ENCODE assay signal across 21 cellular contexts in genomic region chr2:189285351-189285750, GRCh38.
DNase-seq lines count a peak whose midpoint lies in the region; ATAC-seq and TF ChIP-seq lines count a peak whose summit lies in the region.
"Had no signal": no experiment of that assay in that cellular context is flagged by ENCODE, and none has a peak within 500 bp of the region (broad histone marks: within the 10 kb centered on the region; RNA-seq: fewer than 3 reads in every experiment).

No MANE protein-coding gene starts in this region.

- DNase-seq in NCI-H2227 (lab: John Stamatoyannopoulos, UW; ENCODE audit: unreplicated experiment) = peak; percentile 16
- no peak for DNase-seq in NCI-H2227 treated with DMSO at 0.1 percent for 48 hours (lab: John Stamatoyannopoulos, UW)
- peak; percentile 38 for DNase-seq in IMR-90
- peak; percentile 34 for DNase-seq in brain microvascular endothelial cell
- no peak for DNase-seq in sigmoid colon
- DNase-seq in natural killer cell treated with Interleukin-12 subunit alpha and Interleukin-12 subunit beta and Interleukin-15 and Interleukin-18, amount 100 ng/mL, for 72 hours (ENCODE audit: low spot score) = no peak
- no peak for DNase-seq in DMS53 treated with DMSO at 0.1 percent for 48 hours (lab: John Stamatoyannopoulos, UW; ENCODE audit: unreplicated experiment)
- DNase-seq: body of pancreas; CD4-positive, CD25-positive, alpha-beta regulatory T cell; DMS53; gastrocnemius medialis; KG1; NCI-H2171 treated with DMSO at 0.1 percent for 48 hours; posterior cingulate gyrus; stimulated activated CD4-positive, alpha-beta T cell treated with anti-CD3 and anti-CD28 coated beads, Interleukin-12 subunit alpha, Interleukin-12 subunit beta, amount 100 ng/mL, for 4 hours; T-cell had no signal

- no TSS peak for BruUV-seq in IMR-90 (replicated peaks; lab: Mats Ljungman, UMichigan)

- H3K79me1 ChIP-seq in IMR-90 (ENCODE audit: low read depth in 1 of 2, low read length in 2 of 2) = peaks cover 3 to 15% of the 10 kb centered on the region in 2 experiments; a peak in 3 of 4 replicates

- peak overlapping the region; percentile 48 to 89 for H4K8ac ChIP-seq in IMR-90 (ENCODE audit: low read depth in 2 of 2, low read length in 2 of 2)

- H3K27ac Mint-ChIP-seq in natural killer cell treated with Interleukin-12 subunit alpha and Interleukin-12 subunit beta and Interleukin-15 and Interleukin-18, amount 100 ng/mL, for 72 hours = no peak overlapping the region
- H3K27ac Mint-ChIP-seq: CD4-positive, CD25-positive, alpha-beta regulatory T cell; dendritic cell treated with granulocyte-macrophage colony-stimulating factor and Interleukin-4, amounts not matched to agents 40 ng/mL and 50 ng/mL, for 4 days; stimulated activated effector memory CD8-positive, alpha-beta T cell treated with anti-CD3 and anti-CD28 coated beads, Interleukin-12 subunit alpha, Interleukin-12 subunit beta, amount 100 ng/mL, for 72 hours; T-cell; type B pancreatic cell had no signal

- H4K20me1 ChIP-seq in IMR-90 (ENCODE audit: insufficient read depth, low read length) = no peaks in the 10 kb centered on the region

- in situ Hi-C loops in IMR-90 (cut with MboI; ENCODE audit: low sequenced_read_pairs) (loop anchor here (10.0 kb wide), 2 partner anchors 111 to 181 kb away; partner anchors contain the start of gene COL5A2), brain microvascular endothelial cell (cut with HindIII; ENCODE audit: low pct_ligation_motif_present, low sequenced_read_pairs) (no loop called here)

- H3K4me2 ChIP-seq in IMR-90 (ENCODE audit: low read depth, low read length) = peak overlapping the region; percentile 44; the same call in 1 of the 2 replicates

- H2AK5ac ChIP-seq in IMR-90 (ENCODE audit: low read depth, low read length) = peak overlapping the region; percentile 92

- H3K14ac ChIP-seq in IMR-90 (replicated peaks; ENCODE audit: low read depth, low read length) = peak overlapping the region; percentile 87

- peak overlapping the region; percentile 95 for H2BK15ac ChIP-seq in IMR-90 (ENCODE audit: low read depth, low read length)

- no peaks in the 10 kb centered on the region for H3K27me3 Mint-ChIP-seq in natural killer cell treated with Interleukin-12 subunit alpha and Interleukin-12 subunit beta and Interleukin-15 and Interleukin-18, amount 100 ng/mL, for 72 hours
- H3K27me3 Mint-ChIP-seq: CD4-positive, CD25-positive, alpha-beta regulatory T cell; dendritic cell treated with granulocyte-macrophage colony-stimulating factor and Interleukin-4, amounts not matched to agents 40 ng/mL and 50 ng/mL, for 4 days; T-cell; type B pancreatic cell had no signal

- dilution Hi-C loops in IMR-90 (cut with HindIII; ENCODE audit: low sequenced_read_pairs, unreplicated experiment) = no loop called here

- intact Hi-C loops in IMR-90 (cut with micrococcal nuclease) (loop anchor here (5.0 kb wide), 3 partner anchors 123 to 763 kb away; no protein-coding TSS in a partner anchor), sigmoid colon (cut with DNase I) (loop anchor here (5.0 kb wide), 3 partner anchors 108 to 168 kb away; partner anchors contain the start of gene COL5A2)

- peak overlapping the region; percentile 97 for H2BK5ac ChIP-seq in IMR-90 (ENCODE audit: low read depth, low read length, poor library complexity, severe bottlenecking)

- peaks cover 10% of the 10 kb centered on the region for H3K9me3 Mint-ChIP-seq in natural killer cell treated with Interleukin-12 subunit alpha and Interleukin-12 subunit beta and Interleukin-15 and Interleukin-18, amount 100 ng/mL, for 72 hours
- H3K9me3 Mint-ChIP-seq: dendritic cell treated with granulocyte-macrophage colony-stimulating factor and Interleukin-4, amounts not matched to agents 40 ng/mL and 50 ng/mL, for 4 days; T-cell; type B pancreatic cell had no signal

- peak overlapping the region; percentile 93 for H3K4ac ChIP-seq in IMR-90 (ENCODE audit: low read depth, low read length)

- no CpG with 5 or more reads among the region's 2 CpGs for WGBS in IMR-90 (ENCODE audit: extremely low coverage in 2 of 2, insufficient read length in 1 of 2), 2 experiments
- WGBS in sigmoid colon, 2 donors = 71 to 78% methylated on average over 2 of the region's 2 CpGs

- H2AK9ac ChIP-seq in IMR-90 (replicated peaks; ENCODE audit: low read depth, low read length, poor library complexity) = peak overlapping the region; percentile 58

- peak overlapping the region; percentile 95; the same call in 1 of the 2 replicates for H4K5ac ChIP-seq in IMR-90 (ENCODE audit: low read depth, low read length)

- no peaks in the 10 kb centered on the region for H3K4me1 Mint-ChIP-seq in natural killer cell treated with Interleukin-12 subunit alpha and Interleukin-12 subunit beta and Interleukin-15 and Interleukin-18, amount 100 ng/mL, for 72 hours (ENCODE audit: low read depth in 2 of 2)
- H3K4me1 Mint-ChIP-seq: stimulated activated effector memory CD8-positive, alpha-beta T cell treated with anti-CD3 and anti-CD28 coated beads, Interleukin-12 subunit alpha, Interleukin-12 subunit beta, amount 100 ng/mL, for 72 hours had no signal

- no peak overlapping the region for H3K4me3 ChIP-seq in IMR-90 (ENCODE audit: insufficient read depth, low read depth, low read length)
- H3K4me3 ChIP-seq in brain microvascular endothelial cell (ENCODE audit: low read depth, low read length) = no peak overlapping the region
- no peak overlapping the region for H3K4me3 ChIP-seq in sigmoid colon
- H3K4me3 ChIP-seq: body of pancreas, gastrocnemius medialis had no signal

- H3K27ac ChIP-seq in IMR-90 (ENCODE audit: insufficient read depth, low read length) = peak overlapping the region; percentile 88
- H3K27ac ChIP-seq in brain microvascular endothelial cell = peak overlapping the region; percentile 90
- peak overlapping the region in 3 of 4 donors; percentile 44 to 67 (median 50) for H3K27ac ChIP-seq in sigmoid colon
- H3K27ac ChIP-seq: gastrocnemius medialis, VCaP had no signal

- H3K9ac ChIP-seq in IMR-90 (ENCODE audit: low read depth, low read length) = peak overlapping the region; percentile 48; the same call in 1 of the 2 replicates

- peaks cover 3% of the 10 kb centered on the region; the same call in 1 of the 2 replicates for H3K9me3 ChIP-seq in IMR-90 (ENCODE audit: control insufficient read depth, insufficient read depth, low read length)
- peaks cover 0 to 2% (median 0%) of the 10 kb centered on the region in 4 donors for H3K9me3 ChIP-seq in sigmoid colon
- H3K9me3 ChIP-seq: body of pancreas, gastrocnemius medialis had no signal

- TF ChIP-seq CTCF in IMR-90 (conservative IDR thresholded peaks at IDR 0.05; ENCODE audit: low read depth, low read length) = no peak
- no peak for TF ChIP-seq CTCF in brain microvascular endothelial cell (IDR thresholded peaks at IDR 0.05; ENCODE audit: low read depth, low read length, missing control alignments)
- no peak for TF ChIP-seq CTCF in sigmoid colon (IDR thresholded peaks at IDR 0.05)

- TF ChIP-seq RAD21 in IMR-90 (IDR thresholded peaks at IDR 0.05; ENCODE audit: low read length) = no peak

- peak overlapping the region; percentile 96 for H2BK120ac ChIP-seq in IMR-90 (ENCODE audit: low read depth, low read length)

- H3K4me1 ChIP-seq in IMR-90 (ENCODE audit: control insufficient read depth, insufficient read depth, low read length) (peaks cover 16% of the 10 kb centered on the region), sigmoid colon (peaks cover 0 to 34% (median 25%) of the 10 kb centered on the region in 4 donors)
- H3K4me1 ChIP-seq: body of pancreas, gastrocnemius medialis had no signal

- H2BK20ac ChIP-seq in IMR-90 (ENCODE audit: low read depth, low read length) = peak overlapping the region; percentile 92

- no peak overlapping the region for H2AFZ ChIP-seq in IMR-90 (replicated peaks; ENCODE audit: low read length, poor library complexity)

- POLR2A ChIA-PET in IMR-90 (lab: Charles Lee; ENCODE audit: unreplicated experiment) = interaction anchor here (0.6 to 0.7 kb wide), 2 partner anchors 34 to 94 kb away, joined by 3 to 4 read pairs; no protein-coding TSS in a partner anchor

- CTCF ChIA-PET in IMR-90 (lab: Yijun Ruan, JAX) = interaction anchor here (0.7 to 0.9 kb wide), 3 partner anchors 138 to 1890 kb away, joined by 3 to 6 read pairs (median 3); no protein-coding TSS in a partner anchor

- H3K4me3 Mint-ChIP-seq in natural killer cell treated with Interleukin-12 subunit alpha and Interleukin-12 subunit beta and Interleukin-15 and Interleukin-18, amount 100 ng/mL, for 72 hours = no peak overlapping the region
- H3K4me3 Mint-ChIP-seq: CD4-positive, CD25-positive, alpha-beta regulatory T cell; dendritic cell treated with granulocyte-macrophage colony-stimulating factor and Interleukin-4, amounts not matched to agents 40 ng/mL and 50 ng/mL, for 4 days; stimulated activated effector memory CD8-positive, alpha-beta T cell treated with anti-CD3 and anti-CD28 coated beads, Interleukin-12 subunit alpha, Interleukin-12 subunit beta, amount 100 ng/mL, for 72 hours; T-cell; type B pancreatic cell had no signal

- no peak for TF ChIP-seq EP300 in sigmoid colon (IDR thresholded peaks at IDR 0.05)

- H3K36me3 Mint-ChIP-seq in natural killer cell treated with Interleukin-12 subunit alpha and Interleukin-12 subunit beta and Interleukin-15 and Interleukin-18, amount 100 ng/mL, for 72 hours = peaks cover 4% of the 10 kb centered on the region
- H3K36me3 Mint-ChIP-seq: CD4-positive, CD25-positive, alpha-beta regulatory T cell; stimulated activated effector memory CD8-positive, alpha-beta T cell treated with anti-CD3 and anti-CD28 coated beads, Interleukin-12 subunit alpha, Interleukin-12 subunit beta, amount 100 ng/mL, for 72 hours; T-cell; type B pancreatic cell had no signal

- peak overlapping the region; percentile 99 for H3K18ac ChIP-seq in IMR-90 (ENCODE audit: low read depth, low read length)

- H3K56ac ChIP-seq in IMR-90 (ENCODE audit: extremely low read depth, insufficient read depth, low read length) = peak overlapping the region; percentile 73

- H3K36me3 ChIP-seq in IMR-90 (ENCODE audit: control insufficient read depth, insufficient read depth, low read length) (no peaks in the 10 kb centered on the region), brain microvascular endothelial cell (replicated peaks) (no peaks in the 10 kb centered on the region), sigmoid colon (no peaks in the 10 kb centered on the region)
- H3K36me3 ChIP-seq: gastrocnemius medialis had no signal

- peak overlapping the region; percentile 91 for H4K91ac ChIP-seq in IMR-90 (ENCODE audit: insufficient read depth, low read depth, low read length)

- H3K23ac ChIP-seq in IMR-90 (ENCODE audit: low read depth, low read length) = peak overlapping the region; percentile 82

- no peak for TF ChIP-seq POLR2A in IMR-90 (IDR thresholded peaks at IDR 0.05; ENCODE audit: low read depth, low read length)
- TF ChIP-seq POLR2A in sigmoid colon (IDR thresholded peaks at IDR 0.05) = no peak

- ATAC-seq in IMR-90 (ENCODE audit: low read depth) (no peak), HG03342 (IDR thresholded peaks at IDR 0.05; ENCODE audit: unreplicated experiment) (no peak)
- ATAC-seq in natural killer cell treated with Interleukin-12 subunit alpha and Interleukin-12 subunit beta and Interleukin-15 and Interleukin-18, amount 100 ng/mL, for 72 hours = no peak
- ATAC-seq: body of pancreas, gastrocnemius medialis, T-cell had no signal

- peaks cover 7% of the 10 kb centered on the region for H3K9me1 ChIP-seq in IMR-90 (ENCODE audit: insufficient read depth, low read length)

- no peaks in the 10 kb centered on the region for H3K27me3 ChIP-seq in IMR-90 (ENCODE audit: control insufficient read depth, insufficient read depth, low read length)
- H3K27me3 ChIP-seq in brain microvascular endothelial cell (replicated peaks) = no peaks in the 10 kb centered on the region
- H3K27me3 ChIP-seq in sigmoid colon = no peaks in the 10 kb centered on the region
- H3K27me3 ChIP-seq: body of pancreas, gastrocnemius medialis had no signal

Comparison
In these comparisons a context has a peak if more than half of its experiments do, and no peak if none do; other contexts are left out.
1. DNase-seq: peak in NCI-H2227 (single experiment), IMR-90 (single experiment) and brain microvascular endothelial cell (single experiment); none in NCI-H2227 treated with DMSO at 0.1 percent for 48 hours (single experiment), sigmoid colon (single experiment), natural killer cell treated with Interleukin-12 subunit alpha and Interleukin-12 subunit beta and Interleukin-15 and Interleukin-18, amount 100 ng/mL, for 72 hours (single experiment) and DMS53 treated with DMSO at 0.1 percent for 48 hours (single experiment).
2. Peak in every context shown above with its lines, with median percentiles within 50 percentile points of each other: H3K27ac ChIP-seq.